ENCODE assay signal across 9 cellular contexts in genomic region chr9:109499631-109500120, GRCh38. TPM values are rescaled to one million over a fixed set of nuclear protein-coding genes. Genes with fewer than 3 reads are reported as not detected.
DNase-seq lines count a peak whose midpoint lies in the region; ATAC-seq and TF ChIP-seq lines count a peak whose summit lies in the region.
"Had no signal": no experiment of that assay in that cellular context is flagged by ENCODE, and none has a peak within 500 bp of the region (broad histone marks: within the 10 kb centered on the region; RNA-seq: fewer than 3 reads in every experiment).

No MANE protein-coding gene starts in this region.

- H3K9me3 ChIP-seq in BE2C (no peaks in the 10 kb centered on the region), esophagus (ENCODE audit: control insufficient read depth in 2 of 2, insufficient read depth in 1 of 2, low read depth in 1 of 2, low read length in 1 of 2) (no peaks in the 10 kb centered on the region), muscle layer of duodenum (ENCODE audit: control insufficient read depth in 1 of 2, low read length in 2 of 2) (no peaks in the 10 kb centered on the region)

- no peaks in the 10 kb centered on the region for H3K9me3 Mint-ChIP-seq in activated CD8-positive, alpha-beta T cell treated with anti-CD3 and anti-CD28 coated beads for 36 hours

- H3K27me3 ChIP-seq in BE2C, result peaks cover 58% of the 10 kb centered on the region
- H3K27me3 ChIP-seq in esophagus (ENCODE audit: control insufficient read depth in 1 of 2, insufficient read depth in 2 of 2, low read length in 2 of 2), result no peaks in the 10 kb centered on the region
- H3K27me3 ChIP-seq in muscle layer of duodenum (ENCODE audit: low read depth, low read length), result peaks cover under 1% of the 10 kb centered on the region

- no peak overlapping the region for H3K27ac Mint-ChIP-seq in activated CD8-positive, alpha-beta T cell treated with anti-CD3 and anti-CD28 coated beads for 36 hours

- H3K4me1 ChIP-seq in BE2C (no peaks in the 10 kb centered on the region), esophagus (ENCODE audit: control insufficient read depth in 2 of 2, insufficient read depth in 2 of 2, low read length in 1 of 2) (peaks cover 3% of the 10 kb centered on the region in 2 donors), muscle layer of duodenum (ENCODE audit: control insufficient read depth in 1 of 2, insufficient read depth in 2 of 2, low read length in 2 of 2) (peaks cover 0 to 9% of the 10 kb centered on the region in 2 donors)

- intact Hi-C loops in activated CD8-positive, alpha-beta T cell treated with anti-CD3 and anti-CD28 coated beads for 36 hours (cut with micrococcal nuclease), result no loop called here

- H3K4me1 Mint-ChIP-seq in activated CD8-positive, alpha-beta T cell treated with anti-CD3 and anti-CD28 coated beads for 36 hours (ENCODE audit: low read depth), result peaks cover 4% of the 10 kb centered on the region

- H3K27ac ChIP-seq in esophagus (ENCODE audit: low read depth in 2 of 2, low read length in 1 of 2) (peak overlapping the region; percentile 54 to 85), muscle layer of duodenum (ENCODE audit: low read length) (no peak overlapping the region)

- TF ChIP-seq CTCF in BE2C (IDR thresholded peaks at IDR 0.05; ENCODE audit: low read depth, low read length), result no peak
- TF ChIP-seq CTCF in activated CD8-positive, alpha-beta T cell treated with anti-CD3 and anti-CD28 coated beads for 36 hours (IDR thresholded peaks at IDR 0.05), result no peak

- ATAC-seq in GM18873 (IDR thresholded peaks at IDR 0.05; ENCODE audit: low FRiP score, unreplicated experiment) (no peak), HG03039 (IDR thresholded peaks at IDR 0.05; ENCODE audit: unreplicated experiment) (no peak)
- ATAC-seq in activated CD8-positive, alpha-beta T cell treated with anti-CD3 and anti-CD28 coated beads for 36 hours, result no peak

- POLR2A ChIA-PET in activated CD8-positive, alpha-beta T cell treated with anti-CD3 and anti-CD28 coated beads for 36 hours (lab: Charles Lee), result no interaction called here

- CTCF ChIA-PET in activated CD8-positive, alpha-beta T cell treated with anti-CD3 and anti-CD28 coated beads for 36 hours (lab: Charles Lee), result no interaction called here

- H3K27me3 Mint-ChIP-seq in activated CD8-positive, alpha-beta T cell treated with anti-CD3 and anti-CD28 coated beads for 36 hours, result peaks cover 43% of the 10 kb centered on the region

- DNase-seq in BE2C (peak; percentile 13), NCI-H2196 treated with DMSO at 0.1 percent for 48 hours (lab: John Stamatoyannopoulos, UW; ENCODE audit: unreplicated experiment) (peak; percentile 24), NCI-H345 (lab: John Stamatoyannopoulos, UW) (no peak)
- no peak for DNase-seq in activated CD8-positive, alpha-beta T cell treated with anti-CD3 and anti-CD28 coated beads for 36 hours
- DNase-seq: occipital lobe had no signal

- H3K36me3 ChIP-seq in BE2C, result no peaks in the 10 kb centered on the region
- H3K36me3 ChIP-seq in esophagus (ENCODE audit: control insufficient read depth in 2 of 2, insufficient read depth in 2 of 2, low read length in 1 of 2), result no peaks in the 10 kb centered on the region
- H3K36me3 ChIP-seq in muscle layer of duodenum (ENCODE audit: control insufficient read depth in 1 of 2, insufficient read depth in 2 of 2, low read length in 2 of 2), result no peaks in the 10 kb centered on the region

- 3% methylated on average over 19 to 48 of the region's 48 CpGs for WGBS in esophagus, 2 donors

- H3K4me3 Mint-ChIP-seq in activated CD8-positive, alpha-beta T cell treated with anti-CD3 and anti-CD28 coated beads for 36 hours, result no peak overlapping the region

- no peaks in the 10 kb centered on the region for H3K36me3 Mint-ChIP-seq in activated CD8-positive, alpha-beta T cell treated with anti-CD3 and anti-CD28 coated beads for 36 hours (ENCODE audit: low read depth)

- no peak overlapping the region for H3K4me3 ChIP-seq in BE2C (ENCODE audit: low read depth, low read length)
- peak overlapping the region; percentile 56 to 73 for H3K4me3 ChIP-seq in esophagus (ENCODE audit: low read depth in 1 of 2, low read length in 2 of 2)
- H3K4me3 ChIP-seq in muscle layer of duodenum (ENCODE audit: low read depth in 1 of 2, low read length in 2 of 2), result peak overlapping the region; percentile 46 to 49

RNA-seq across cellular contexts. Expression of gene PTPN3, which starts 1.6 kb away (rescaled TPM):
- not detected for polyA plus RNA-seq in BE2C (2012; ENCODE audit: insufficient read depth, insufficient read length, low read depth)
- 10 to 100 TPM; 14.7 to 29.2 TPM for polyA plus RNA-seq in esophagus
- 1 to 10 TPM in 1 of 2 experiments, under 1 TPM in 1; 0.58 to 1.3 TPM for total RNA-seq in activated CD8-positive, alpha-beta T cell treated with anti-CD3 and anti-CD28 coated beads for 36 hours

Comparison
In these comparisons a context has a peak if more than half of its experiments do, and no peak if none do; other contexts are left out.
1. DNase-seq: peak in BE2C (single experiment) and NCI-H2196 treated with DMSO at 0.1 percent for 48 hours (single experiment); none in activated CD8-positive, alpha-beta T cell treated with anti-CD3 and anti-CD28 coated beads for 36 hours (single experiment) and NCI-H345 (single experiment).